24 cellular contexts compared by ENCODE assay signal in genomic region chr12:64998327-64999156, GRCh38.
DNase-seq lines count a peak whose midpoint lies in the region; ATAC-seq and TF ChIP-seq lines count a peak whose summit lies in the region.
"Had no signal": no experiment of that assay in that cellular context is flagged by ENCODE, and none has a peak within 500 bp of the region (broad histone marks: within the 10 kb centered on the region; RNA-seq: fewer than 3 reads in every experiment).

No MANE protein-coding gene starts in this region.

- no peaks in the 10 kb centered on the region for H3K79me1 ChIP-seq in trophoblast cell (ENCODE audit: low read length)

- H3K27ac ChIP-seq in trophoblast cell (ENCODE audit: low read depth, low read length) = no peak overlapping the region
- H3K27ac ChIP-seq: uterus had no signal

- no peak overlapping the region for H4K12ac ChIP-seq in trophoblast cell (ENCODE audit: low read depth, low read length)

- H3K27ac Mint-ChIP-seq in nephron = peak overlapping the region; percentile 74 to 96 (median 88)
- H3K27ac Mint-ChIP-seq: activated naive CD4-positive, alpha-beta T cell treated with anti-CD3 and anti-CD28 coated beads for 36 hours; CD8-positive, alpha-beta T cell; dendritic cell treated with granulocyte-macrophage colony-stimulating factor and Interleukin-4, amounts not matched to agents 40 ng/mL and 50 ng/mL, for 4 days; naive B cell; stimulated activated naive CD8-positive, alpha-beta T cell treated with anti-CD3 and anti-CD28 coated beads, Interleukin-15, Interleukin-2, amounts not matched to agents 100 ng/mL and 50 ng/mL, for 24 hours had no signal

- ATAC-seq in HG02852 (IDR thresholded peaks at IDR 0.05; ENCODE audit: unreplicated experiment) = no peak
- ATAC-seq: CD8-positive, alpha-beta T cell; esophagus mucosa had no signal

- H3K27me3 ChIP-seq in MG63 (no peaks in the 10 kb centered on the region), trophoblast cell (ENCODE audit: insufficient read depth, low read length) (no peaks in the 10 kb centered on the region)
- H3K27me3 ChIP-seq: uterus had no signal

- peak overlapping the region in 1 of 3 experiments; percentile 9 for H3K4me3 Mint-ChIP-seq in nephron
- H3K4me3 Mint-ChIP-seq: activated naive CD4-positive, alpha-beta T cell treated with anti-CD3 and anti-CD28 coated beads for 36 hours; CD8-positive, alpha-beta T cell; dendritic cell treated with granulocyte-macrophage colony-stimulating factor and Interleukin-4, amounts not matched to agents 40 ng/mL and 50 ng/mL, for 4 days; naive B cell; stimulated activated naive CD8-positive, alpha-beta T cell treated with anti-CD3 and anti-CD28 coated beads, Interleukin-15, Interleukin-2, amounts not matched to agents 100 ng/mL and 50 ng/mL, for 24 hours had no signal

- no peak overlapping the region for H2AK5ac ChIP-seq in trophoblast cell (ENCODE audit: low read length)

- no peak overlapping the region for H3K23ac ChIP-seq in trophoblast cell (ENCODE audit: low read length)

- no peak overlapping the region for H4K8ac ChIP-seq in trophoblast cell (ENCODE audit: low read depth, low read length)

- no peak overlapping the region for H3K4me2 ChIP-seq in trophoblast cell (ENCODE audit: low read length)

- WGBS in trophoblast cell (ENCODE audit: extremely low coverage, insufficient coverage, insufficient read length) = no CpG with 5 or more reads among the region's 5 CpGs

- H4K91ac ChIP-seq in trophoblast cell (ENCODE audit: low read depth, low read length) = no peak overlapping the region

- 0 out of 2 replicates have a peak, but pooled peaks cover 5% of the 10 kb centered on the region for H3K9me3 ChIP-seq in MG63
- peaks cover 1% of the 10 kb centered on the region for H3K9me3 ChIP-seq in trophoblast cell (ENCODE audit: insufficient read depth, low read depth, low read length)
- H3K9me3 ChIP-seq: HAP-1, uterus had no signal

- TF ChIP-seq CTCF in foreskin fibroblast (IDR thresholded peaks at IDR 0.05; ENCODE audit: low read depth, low read length) (no peak), nephron (IDR thresholded peaks at IDR 0.05; ENCODE audit: unreplicated experiment in 3 of 3) (no peak)

- H2BK5ac ChIP-seq in trophoblast cell (ENCODE audit: low read depth, low read length, poor library complexity) = no peak overlapping the region

- H2BK12ac ChIP-seq in trophoblast cell (ENCODE audit: low read length) = no peak overlapping the region

- peaks cover 27% of the 10 kb centered on the region for H3K27me3 Mint-ChIP-seq in nephron (ENCODE audit: low read depth)

- H3K79me2 ChIP-seq in trophoblast cell (ENCODE audit: control insufficient read depth, insufficient read depth, low read length, poor library complexity) = no peaks in the 10 kb centered on the region

- no peak overlapping the region for H3K9ac ChIP-seq in trophoblast cell (ENCODE audit: low read length)

- no peak overlapping the region for H2AFZ ChIP-seq in trophoblast cell (ENCODE audit: insufficient read depth, low read length, poor library complexity)

- no peak overlapping the region for H2BK120ac ChIP-seq in trophoblast cell (ENCODE audit: insufficient read depth, low read length, poor library complexity)

- H3K4me3 ChIP-seq in MG63 (no peak overlapping the region), foreskin fibroblast (ENCODE audit: low read depth in 1 of 2, low read length in 2 of 2) (no peak overlapping the region), trophoblast cell (ENCODE audit: low read depth, low read length) (no peak overlapping the region)
- H3K4me3 ChIP-seq: HAP-1, uterus had no signal

- DNase-seq in ACHN (peak; percentile 8), MG63 (peak; percentile 73), foreskin fibroblast (peak; percentile 59 to 78), NOMO-1 treated with DMSO at 0.1 percent for 48 hours (lab: John Stamatoyannopoulos, UW; ENCODE audit: unreplicated experiment) (no peak), HUDEP-2 (lab: John Stamatoyannopoulos, UW; ENCODE audit: unreplicated experiment in 76 of 76) (no peak), trophoblast cell (no peak)
- DNase-seq: activated CD4-positive, alpha-beta T cell treated with anti-CD3 and anti-CD28 coated beads for 4 hours; activated naive CD4-positive, alpha-beta T cell treated with anti-CD3 and anti-CD28 coated beads for 36 hours; activated T-cell treated with anti-CD3 and anti-CD28 coated beads for 4 hours; CD8-positive, alpha-beta T cell; DND-41; Kasumi-1; left cardiac atrium; naive B cell; NCI-H1105 treated with DMSO at 0.1 percent for 48 hours; NCI-H2171; NCI-H748 treated with DMSO at 0.1 percent for 48 hours; uterus had no signal

- no peaks in the 10 kb centered on the region for H3K4me1 ChIP-seq in trophoblast cell (ENCODE audit: control insufficient read depth in 1 of 2, insufficient read depth in 2 of 2, low read length in 2 of 2)
- H3K4me1 ChIP-seq: HAP-1, uterus had no signal

- H3K9me3 Mint-ChIP-seq in nephron = peaks cover 24% of the 10 kb centered on the region
- H3K9me3 Mint-ChIP-seq: activated naive CD4-positive, alpha-beta T cell treated with anti-CD3 and anti-CD28 coated beads for 36 hours; dendritic cell treated with granulocyte-macrophage colony-stimulating factor and Interleukin-4, amounts not matched to agents 40 ng/mL and 50 ng/mL, for 4 days had no signal

- no peak overlapping the region for H3K14ac ChIP-seq in trophoblast cell (ENCODE audit: low read length)

- peaks cover 18% of the 10 kb centered on the region for H3K4me1 Mint-ChIP-seq in nephron
- H3K4me1 Mint-ChIP-seq: naive B cell had no signal

- H3K36me3 ChIP-seq in MG63 (no peaks in the 10 kb centered on the region), trophoblast cell (ENCODE audit: control insufficient read depth in 1 of 2, insufficient read depth in 2 of 2, low read length in 2 of 2) (no peaks in the 10 kb centered on the region)
- H3K36me3 ChIP-seq: HAP-1, uterus had no signal

- in situ Hi-C loops in ACHN (cut with HindIII; ENCODE audit: low pct_ligation_motif_present, low pct_unique_long_range_greater_than_20kb, low sequenced_read_pairs) = no loop called here

- no peak overlapping the region for H3K4ac ChIP-seq in trophoblast cell (ENCODE audit: low read depth, low read length)

- H3K18ac ChIP-seq in trophoblast cell (ENCODE audit: low read length) = no peak overlapping the region

- H3K36me3 Mint-ChIP-seq in nephron (ENCODE audit: low read depth) = no peaks in the 10 kb centered on the region
- H3K36me3 Mint-ChIP-seq: CD8-positive, alpha-beta T cell; naive B cell had no signal

Comparison
In these comparisons a context has a peak if more than half of its experiments do, and no peak if none do; other contexts are left out.
1. DNase-seq: peak in ACHN (single experiment), MG63 (single experiment) and foreskin fibroblast (2 of 2); none in NOMO-1 treated with DMSO at 0.1 percent for 48 hours (single experiment), HUDEP-2 (0 of 76) and trophoblast cell (0 of 2).